Comparison of ENCODE assay signal across 25 cellular contexts in the genomic region with DNA sequence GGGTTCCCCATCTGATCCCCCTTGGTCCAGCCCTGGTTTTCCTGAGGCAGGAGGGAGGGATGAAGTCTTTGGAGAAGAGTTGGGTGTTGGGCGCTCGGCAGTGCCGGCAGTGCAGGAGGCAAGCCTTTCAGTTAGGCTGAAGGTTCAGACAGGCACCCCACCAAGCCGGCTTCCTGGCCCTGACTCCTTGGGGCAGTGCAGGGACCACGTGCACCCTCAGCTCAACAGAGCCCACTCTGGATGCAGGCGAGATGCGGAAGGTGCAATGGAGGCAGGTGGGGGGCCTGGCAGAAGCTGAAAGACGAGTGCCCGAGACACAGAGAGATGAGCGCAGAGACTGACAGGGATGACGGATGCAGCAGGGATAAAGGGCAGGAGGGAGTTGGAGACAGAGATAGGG. TPM values are rescaled to one million over a fixed set of nuclear protein-coding genes. Genes with fewer than 3 reads are reported as not detected.
"Had no signal": no experiment of that assay in that cellular context is flagged by ENCODE, and none has a peak within 500 bp of the region (broad histone marks: within the 10 kb centered on the region; RNA-seq: fewer than 3 reads in every experiment).

No MANE protein-coding gene starts in this region.

- H3K27ac Mint-ChIP-seq: dendritic cell treated with granulocyte-macrophage colony-stimulating factor and Interleukin-4, amounts not matched to agents 40 ng/mL and 50 ng/mL, for 4 days; nephron had no signal

- H3K4me3 ChIP-seq: hepatocyte, lung, right atrium auricular region, sigmoid colon, skin epidermis had no signal

- H3K4me2 ChIP-seq: hepatocyte had no signal

- H3K9me3 Mint-ChIP-seq: dendritic cell treated with granulocyte-macrophage colony-stimulating factor and Interleukin-4, amounts not matched to agents 40 ng/mL and 50 ng/mL, for 4 days; effector memory CD8-positive, alpha-beta T cell; nephron had no signal

- DNase-seq: effector memory CD8-positive, alpha-beta T cell; erythroblast; foreskin melanocyte; head of caudate nucleus; left colon; left ventricle myocardium superior; mesenchymal stem cell; naive B cell; sigmoid colon; stimulated activated CD4-positive, alpha-beta T cell treated with anti-CD3 and anti-CD28 coated beads, Interleukin-12 subunit alpha, Interleukin-12 subunit beta, amount 100 ng/mL, for 4 hours; stimulated activated naive CD4-positive, alpha-beta T cell treated with Interleukin-2 at 50 U/mL for 16 hours; trophoblast cell had no signal

- H3K27me3 Mint-ChIP-seq: effector memory CD8-positive, alpha-beta T cell; naive B cell had no signal

- FAIRE-seq: colon, endothelial cell of umbilical vein, urothelium cell line had no signal

- H3K36me3 Mint-ChIP-seq: naive B cell had no signal

- H3K4me3 Mint-ChIP-seq: dendritic cell treated with granulocyte-macrophage colony-stimulating factor and Interleukin-4, amounts not matched to agents 40 ng/mL and 50 ng/mL, for 4 days; effector memory CD8-positive, alpha-beta T cell had no signal

- H3K27ac ChIP-seq: hepatocyte, neutrophil, right atrium auricular region, sigmoid colon, skin epidermis had no signal

- H3K27me3 ChIP-seq: hepatocyte, right atrium auricular region, sigmoid colon had no signal

- ATAC-seq: effector memory CD8-positive, alpha-beta T cell; left colon; left ventricle myocardium superior had no signal

- H3K36me3 ChIP-seq: neutrophil, right atrium auricular region, sigmoid colon had no signal

RNA-seq across cellular contexts. Expression of a gene that starts 12.7 kb away (rescaled TPM):
- total RNA-seq: endothelial cell of umbilical vein, left ventricle myocardium superior, osteocyte, posterior vena cava, right atrium auricular region, sigmoid colon had no signal
- polyA plus RNA-seq: endothelial cell of umbilical vein had no signal

RNA-seq across cellular contexts. Expression of a gene that starts 35.7 kb away (rescaled TPM):
- total RNA-seq: endothelial cell of umbilical vein, hepatocyte, kidney epithelial cell, left ventricle myocardium superior had no signal

RNA-seq across cellular contexts. Expression of a gene that starts 38.2 kb away (rescaled TPM):
- total RNA-seq: left colon, osteocyte, right atrium auricular region, sigmoid colon had no signal
